1 cellular context compared by ENCODE assay signal in the genomic region with DNA sequence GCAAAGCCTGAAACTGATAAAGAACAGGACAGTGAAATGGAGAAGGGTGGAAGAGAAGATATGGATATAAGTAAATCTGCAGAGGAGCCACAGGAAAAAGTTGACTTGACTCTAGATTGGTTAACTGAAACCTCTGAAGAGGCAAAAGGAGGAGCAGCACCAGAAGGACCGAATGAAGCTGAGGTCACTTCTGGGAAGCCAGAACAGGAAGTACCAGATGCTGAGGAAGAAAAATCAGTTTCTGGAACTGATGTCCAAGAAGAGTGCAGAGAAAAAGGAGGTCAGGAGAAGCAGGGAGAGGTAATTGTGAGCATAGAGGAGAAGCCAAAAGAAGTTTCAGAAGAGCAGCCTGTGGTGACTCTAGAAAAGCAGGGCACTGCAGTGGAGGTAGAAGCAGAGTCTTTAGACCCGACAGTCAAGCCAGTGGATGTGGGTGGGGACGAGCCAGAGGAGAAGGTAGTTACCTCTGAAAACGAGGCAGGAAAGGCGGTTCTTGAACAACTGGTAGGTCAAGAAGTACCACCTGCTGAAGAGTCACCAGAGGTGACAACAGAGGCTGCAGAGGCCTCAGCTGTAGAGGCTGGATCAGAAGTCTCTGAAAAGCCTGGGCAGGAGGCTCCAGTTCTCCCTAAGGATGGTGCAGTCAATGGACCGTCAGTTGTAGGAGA.
TF ChIP-seq lines count a peak whose summit lies in the region.

No MANE protein-coding gene starts in this region.

TF ChIP-seq in WTC11, 78 proteins besides CTCF, POLR2A, EP300 and RAD21 (continued from another document):
- TF ChIP-seq, protein P1, sequence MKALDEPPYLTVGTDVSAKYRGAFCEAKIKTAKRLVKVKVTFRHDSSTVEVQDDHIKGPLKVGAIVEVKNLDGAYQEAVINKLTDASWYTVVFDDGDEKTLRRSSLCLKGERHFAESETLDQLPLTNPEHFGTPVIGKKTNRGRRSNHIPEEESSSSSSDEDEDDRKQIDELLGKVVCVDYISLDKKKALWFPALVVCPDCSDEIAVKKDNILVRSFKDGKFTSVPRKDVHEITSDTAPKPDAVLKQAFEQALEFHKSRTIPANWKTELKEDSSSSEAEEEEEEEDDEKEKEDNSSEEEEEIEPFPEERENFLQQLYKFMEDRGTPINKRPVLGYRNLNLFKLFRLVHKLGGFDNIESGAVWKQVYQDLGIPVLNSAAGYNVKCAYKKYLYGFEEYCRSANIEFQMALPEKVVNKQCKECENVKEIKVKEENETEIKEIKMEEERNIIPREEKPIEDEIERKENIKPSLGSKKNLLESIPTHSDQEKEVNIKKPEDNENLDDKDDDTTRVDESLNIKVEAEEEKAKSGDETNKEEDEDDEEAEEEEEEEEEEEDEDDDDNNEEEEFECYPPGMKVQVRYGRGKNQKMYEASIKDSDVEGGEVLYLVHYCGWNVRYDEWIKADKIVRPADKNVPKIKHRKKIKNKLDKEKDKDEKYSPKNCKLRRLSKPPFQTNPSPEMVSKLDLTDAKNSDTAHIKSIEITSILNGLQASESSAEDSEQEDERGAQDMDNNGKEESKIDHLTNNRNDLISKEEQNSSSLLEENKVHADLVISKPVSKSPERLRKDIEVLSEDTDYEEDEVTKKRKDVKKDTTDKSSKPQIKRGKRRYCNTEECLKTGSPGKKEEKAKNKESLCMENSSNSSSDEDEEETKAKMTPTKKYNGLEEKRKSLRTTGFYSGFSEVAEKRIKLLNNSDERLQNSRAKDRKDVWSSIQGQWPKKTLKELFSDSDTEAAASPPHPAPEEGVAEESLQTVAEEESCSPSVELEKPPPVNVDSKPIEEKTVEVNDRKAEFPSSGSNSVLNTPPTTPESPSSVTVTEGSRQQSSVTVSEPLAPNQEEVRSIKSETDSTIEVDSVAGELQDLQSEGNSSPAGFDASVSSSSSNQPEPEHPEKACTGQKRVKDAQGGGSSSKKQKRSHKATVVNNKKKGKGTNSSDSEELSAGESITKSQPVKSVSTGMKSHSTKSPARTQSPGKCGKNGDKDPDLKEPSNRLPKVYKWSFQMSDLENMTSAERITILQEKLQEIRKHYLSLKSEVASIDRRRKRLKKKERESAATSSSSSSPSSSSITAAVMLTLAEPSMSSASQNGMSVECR (CRISPR knock-in tag; IDR thresholded peaks at IDR 0.05; ENCODE audit: borderline replicate concordance) = no peak
- TF ChIP-seq, protein P2, sequence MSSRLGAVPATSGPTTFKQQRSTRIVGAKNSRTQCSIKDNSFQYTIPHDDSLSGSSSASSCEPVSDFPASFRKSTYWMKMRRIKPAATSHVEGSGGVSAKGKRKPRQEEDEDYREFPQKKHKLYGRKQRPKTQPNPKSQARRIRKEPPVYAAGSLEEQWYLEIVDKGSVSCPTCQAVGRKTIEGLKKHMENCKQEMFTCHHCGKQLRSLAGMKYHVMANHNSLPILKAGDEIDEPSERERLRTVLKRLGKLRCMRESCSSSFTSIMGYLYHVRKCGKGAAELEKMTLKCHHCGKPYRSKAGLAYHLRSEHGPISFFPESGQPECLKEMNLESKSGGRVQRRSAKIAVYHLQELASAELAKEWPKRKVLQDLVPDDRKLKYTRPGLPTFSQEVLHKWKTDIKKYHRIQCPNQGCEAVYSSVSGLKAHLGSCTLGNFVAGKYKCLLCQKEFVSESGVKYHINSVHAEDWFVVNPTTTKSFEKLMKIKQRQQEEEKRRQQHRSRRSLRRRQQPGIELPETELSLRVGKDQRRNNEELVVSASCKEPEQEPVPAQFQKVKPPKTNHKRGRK (CRISPR knock-in tag; IDR thresholded peaks at IDR 0.05; ENCODE audit: borderline replicate concordance) = no peak
